1 cellular context compared by ENCODE assay signal in genomic region chr4:147620315-147620714, GRCh38.
TF ChIP-seq lines count a peak whose summit lies in the region.

No MANE protein-coding gene starts in this region.

TF ChIP-seq in SK-N-SH, 30 proteins besides CTCF, POLR2A, EP300 and RAD21 (continued from another document):
- TF ChIP-seq REST (IDR thresholded peaks at IDR 0.05; ENCODE audit: low read depth, low read length), result no peak
- no peak for TF ChIP-seq RFX5 (IDR thresholded peaks at IDR 0.05; ENCODE audit: low read length)
- TF ChIP-seq RXRA (IDR thresholded peaks at IDR 0.05; ENCODE audit: borderline replicate concordance, low read depth), result no peak
- no peak for TF ChIP-seq JUND (IDR thresholded peaks at IDR 0.05)
- TF ChIP-seq FOXJ3 (CRISPR knock-in tag; IDR thresholded peaks at IDR 0.05), result no peak
- no peak for TF ChIP-seq RCOR1 (IDR thresholded peaks at IDR 0.05; ENCODE audit: low read length)
